Comparison of ENCODE assay signal across 18 cellular contexts in genomic region chr17:61593404-61593803, GRCh38. TPM values are rescaled to one million over a fixed set of nuclear protein-coding genes. Genes with fewer than 3 reads are reported as not detected.
DNase-seq lines count a peak whose midpoint lies in the region; ATAC-seq and TF ChIP-seq lines count a peak whose summit lies in the region.
"Had no signal": no experiment of that assay in that cellular context is flagged by ENCODE, and none has a peak within 500 bp of the region (broad histone marks: within the 10 kb centered on the region; RNA-seq: fewer than 3 reads in every experiment).

No MANE protein-coding gene starts in this region.

- DNase-seq in MG63 (peak; percentile 33), fibroblast of gingiva (ENCODE audit: low read depth) (peak; percentile 30), myocyte (ENCODE audit: low read depth) (peak; percentile 9), breast epithelium (ENCODE audit: low spot score in 2 of 2) (no peak)
- DNase-seq in stimulated activated naive CD8-positive, alpha-beta T cell treated with anti-CD3 and anti-CD28 coated beads, Interleukin-15, amount 100 ng/mL, for 72 hours: no peak
- DNase-seq in activated naive CD4-positive, alpha-beta T cell treated with Interleukin-2 at 50 U/mL for 16 hours: no peak
- DNase-seq: C1 segment of cervical spinal cord, Caco-2, MM.1S, NCI-H1417, NCI-H2029, NCI-H524, SJCRH30 had no signal

- no peak overlapping the region for H3K9ac ChIP-seq in BLaER1

- peak overlapping the region; percentile 52 for H3K4me2 ChIP-seq in BLaER1

- TF ChIP-seq CTCF in breast epithelium (IDR thresholded peaks at IDR 0.05): no peak

- H3K9me3 Mint-ChIP-seq in stimulated activated naive CD8-positive, alpha-beta T cell treated with anti-CD3 and anti-CD28 coated beads, Interleukin-15, amount 100 ng/mL, for 72 hours: no peaks in the 10 kb centered on the region

- H3K27me3 ChIP-seq in BLaER1 (no peaks in the 10 kb centered on the region), MG63 (peaks cover 31% of the 10 kb centered on the region), breast epithelium (peaks cover 0 to 7% of the 10 kb centered on the region in 2 donors)
- H3K27me3 ChIP-seq: SJCRH30 had no signal

- H3K36me3 ChIP-seq in BLaER1 (no peaks in the 10 kb centered on the region), MG63 (no peaks in the 10 kb centered on the region), breast epithelium (no peaks in the 10 kb centered on the region)
- H3K36me3 ChIP-seq: SJCRH30 had no signal

- H3K27ac Mint-ChIP-seq in stimulated activated naive CD8-positive, alpha-beta T cell treated with anti-CD3 and anti-CD28 coated beads, Interleukin-15, amount 100 ng/mL, for 72 hours: no peak overlapping the region

- intact Hi-C loops in breast epithelium (cut with DNase I; ENCODE audit: low total_unique reads): no loop called here

- H3K4me1 ChIP-seq in BLaER1 (peaks cover 9% of the 10 kb centered on the region), breast epithelium (no peaks in the 10 kb centered on the region)
- H3K4me1 ChIP-seq: Caco-2, SJCRH30 had no signal

- no peak overlapping the region for H3K27ac ChIP-seq in BLaER1
- H3K27ac ChIP-seq in breast epithelium: no peak overlapping the region
- H3K27ac ChIP-seq: RWPE1, SJCRH30 had no signal

- 0 out of 2 replicates have a peak, but pooled peaks cover 3% of the 10 kb centered on the region for H3K9me3 ChIP-seq in BLaER1
- H3K9me3 ChIP-seq in MG63: no peaks in the 10 kb centered on the region
- no peaks in the 10 kb centered on the region for H3K9me3 ChIP-seq in breast epithelium
- H3K9me3 ChIP-seq: Caco-2, SJCRH30 had no signal

- no peaks in the 10 kb centered on the region for H4K20me1 ChIP-seq in BLaER1

- ATAC-seq in GM18520 (IDR thresholded peaks at IDR 0.05; ENCODE audit: unreplicated experiment): no peak
- ATAC-seq in stimulated activated naive CD8-positive, alpha-beta T cell treated with anti-CD3 and anti-CD28 coated beads, Interleukin-15, amount 100 ng/mL, for 72 hours: no peak
- ATAC-seq: HepG2 had no signal

- H3K4me1 Mint-ChIP-seq in stimulated activated naive CD8-positive, alpha-beta T cell treated with anti-CD3 and anti-CD28 coated beads, Interleukin-15, amount 100 ng/mL, for 72 hours: no peaks in the 10 kb centered on the region

- H3K27me3 Mint-ChIP-seq in stimulated activated naive CD8-positive, alpha-beta T cell treated with anti-CD3 and anti-CD28 coated beads, Interleukin-15, amount 100 ng/mL, for 72 hours: peaks cover 7% of the 10 kb centered on the region

- no peak overlapping the region for H3K4me3 ChIP-seq in BLaER1
- no peak overlapping the region for H3K4me3 ChIP-seq in MG63
- no peak overlapping the region for H3K4me3 ChIP-seq in breast epithelium
- H3K4me3 ChIP-seq: SJCRH30 had no signal

- no peak for TF ChIP-seq POLR2A in breast epithelium (IDR thresholded peaks at IDR 0.05)

- H3K4me3 Mint-ChIP-seq in stimulated activated naive CD8-positive, alpha-beta T cell treated with anti-CD3 and anti-CD28 coated beads, Interleukin-15, amount 100 ng/mL, for 72 hours: no peak overlapping the region

RNA-seq across cellular contexts. Expression of gene NACA2, which starts 2.4 kb away (rescaled TPM):
- total RNA-seq in MG63 (2014; rRNA removed; shearing (Covaris generic); ENCODE audit: low replicate concordance): 0.43 TPM in 1 of 2 replicates, not detected in the other
- total RNA-seq in myocyte (not detected in 2 replicates), breast epithelium (not detected)
- 0.30 TPM for polyA plus RNA-seq in myocyte (2012)
- total RNA-seq: Caco-2, H4, HepG2, SJCRH30 had no signal

Comparison
In these comparisons a context has a peak if more than half of its experiments do, and no peak if none do; other contexts are left out.
1. DNase-seq: peak in MG63 (single experiment), fibroblast of gingiva (single experiment) and myocyte (single experiment); none in breast epithelium (0 of 2), stimulated activated naive CD8-positive, alpha-beta T cell treated with anti-CD3 and anti-CD28 coated beads, Interleukin-15, amount 100 ng/mL, for 72 hours (0 of 2) and activated naive CD4-positive, alpha-beta T cell treated with Interleukin-2 at 50 U/mL for 16 hours (single experiment).